12 cellular contexts compared by ENCODE assay signal in the genomic region with DNA sequence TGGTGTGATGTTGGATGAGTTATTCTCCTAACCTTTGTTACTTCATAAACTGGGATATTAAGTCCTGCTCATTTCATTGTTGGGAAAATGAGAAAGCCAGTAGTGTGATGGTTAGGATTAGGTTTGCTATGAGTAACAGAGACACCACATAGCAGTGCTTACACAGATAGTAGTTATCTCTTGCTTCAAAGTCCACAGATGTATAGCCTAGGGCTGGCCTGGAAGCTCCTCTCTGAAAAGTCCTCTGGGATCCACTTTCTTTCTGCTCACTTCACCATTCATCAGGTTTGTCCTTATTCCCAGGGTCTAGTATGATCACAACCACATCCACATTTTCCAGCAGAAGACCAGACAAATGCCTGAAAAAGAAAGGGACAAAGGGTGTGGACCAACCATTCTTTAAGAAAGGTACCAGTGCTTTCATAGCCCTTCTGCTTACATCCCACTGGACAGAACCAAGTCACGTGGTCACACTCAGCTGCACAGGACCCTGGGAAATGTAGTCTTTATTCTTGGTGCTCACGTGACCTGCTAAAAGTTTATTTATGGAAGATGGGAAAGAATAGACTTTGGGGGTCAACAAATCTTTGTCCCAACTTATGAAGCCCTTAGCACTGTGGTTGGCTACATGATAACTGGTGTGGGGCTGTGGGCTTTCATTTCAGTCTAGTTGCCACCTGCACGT.
DNase-seq lines count a peak whose midpoint lies in the region; ATAC-seq, FAIRE-seq and TF ChIP-seq lines count a peak whose summit lies in the region.
"Had no signal": no experiment of that assay in that cellular context is flagged by ENCODE, and none has a peak within 500 bp of the region (broad histone marks: within the 10 kb centered on the region; RNA-seq: fewer than 3 reads in every experiment).

No MANE protein-coding gene starts in this region.

- no peak overlapping the region for H3K4me3 Mint-ChIP-seq in activated CD8-positive, alpha-beta T cell treated with anti-CD3 and anti-CD28 coated beads for 36 hours
- no peak overlapping the region for H3K4me3 Mint-ChIP-seq in activated CD8-positive, alpha-beta T cell treated with anti-CD3 and anti-CD28 coated beads, Interleukin-2, amount 10 ng/mL, durations not matched to agents 7 days and 5 days
- H3K4me3 Mint-ChIP-seq: naive thymus-derived CD8-positive, alpha-beta T cell had no signal

- H3K4me1 ChIP-seq in mucosa of descending colon (ENCODE audit: low read depth), result no peaks in the 10 kb centered on the region
- H3K4me1 ChIP-seq: BLaER1 had no signal

- no peaks in the 10 kb centered on the region for H3K36me3 Mint-ChIP-seq in activated CD8-positive, alpha-beta T cell treated with anti-CD3 and anti-CD28 coated beads for 36 hours (ENCODE audit: low read depth)
- H3K36me3 Mint-ChIP-seq in activated CD8-positive, alpha-beta T cell treated with anti-CD3 and anti-CD28 coated beads, Interleukin-2, amount 10 ng/mL, durations not matched to agents 7 days and 5 days (ENCODE audit: low read depth), result no peaks in the 10 kb centered on the region
- H3K36me3 Mint-ChIP-seq: naive thymus-derived CD8-positive, alpha-beta T cell had no signal

- peak; percentile 51 for ATAC-seq in activated CD8-positive, alpha-beta T cell treated with anti-CD3 and anti-CD28 coated beads for 36 hours
- ATAC-seq in activated CD8-positive, alpha-beta T cell treated with anti-CD3 and anti-CD28 coated beads, Interleukin-2, amount 10 ng/mL, durations not matched to agents 7 days and 5 days, result no peak
- peak; percentile 73 for ATAC-seq in HG03175 (IDR thresholded peaks at IDR 0.05; ENCODE audit: unreplicated experiment)
- no peak for ATAC-seq in mucosa of descending colon
- ATAC-seq: naive thymus-derived CD8-positive, alpha-beta T cell had no signal

- H3K9me3 ChIP-seq in mucosa of descending colon, result no peaks in the 10 kb centered on the region
- H3K9me3 ChIP-seq: BLaER1 had no signal

- no peak overlapping the region for H3K4me3 ChIP-seq in astrocyte of the spinal cord (ENCODE audit: low read depth, low read length)
- no peak overlapping the region for H3K4me3 ChIP-seq in mucosa of descending colon
- H3K4me3 ChIP-seq: BLaER1 had no signal

- in situ Hi-C loops in astrocyte of the spinal cord (cut with HindIII; ENCODE audit: low sequenced_read_pairs), result no loop called here

- FAIRE-seq in urothelium cell line (lab: Jason Lieb, UNC), result peak; percentile 79
- FAIRE-seq: frontal cortex had no signal

- no peak for TF ChIP-seq CTCF in activated CD8-positive, alpha-beta T cell treated with anti-CD3 and anti-CD28 coated beads for 36 hours (IDR thresholded peaks at IDR 0.05)
- no peak for TF ChIP-seq CTCF in astrocyte of the spinal cord (IDR thresholded peaks at IDR 0.05; ENCODE audit: low read depth, low read length)
- TF ChIP-seq CTCF in mucosa of descending colon (IDR thresholded peaks at IDR 0.05), result no peak

- no peak for DNase-seq in activated CD8-positive, alpha-beta T cell treated with anti-CD3 and anti-CD28 coated beads for 36 hours
- DNase-seq in activated CD8-positive, alpha-beta T cell treated with anti-CD3 and anti-CD28 coated beads, Interleukin-2, amount 10 ng/mL, durations not matched to agents 7 days and 5 days, result no peak
- DNase-seq in astrocyte of the spinal cord (ENCODE audit: low read depth, low spot score) (peak; percentile 2), urothelium cell line (ENCODE audit: low spot score) (peak; percentile 47), SHP77 treated with DMSO at 0.1 percent for 48 hours (lab: John Stamatoyannopoulos, UW) (no peak), T1000 (lab: John Stamatoyannopoulos, UW) (no peak), mucosa of descending colon (no peak)
- DNase-seq: amniotic stem cell; naive thymus-derived CD8-positive, alpha-beta T cell had no signal

- H3K9me3 Mint-ChIP-seq in activated CD8-positive, alpha-beta T cell treated with anti-CD3 and anti-CD28 coated beads for 36 hours, result no peaks in the 10 kb centered on the region
- H3K9me3 Mint-ChIP-seq in activated CD8-positive, alpha-beta T cell treated with anti-CD3 and anti-CD28 coated beads, Interleukin-2, amount 10 ng/mL, durations not matched to agents 7 days and 5 days (ENCODE audit: insufficient read depth), result no peaks in the 10 kb centered on the region
- H3K9me3 Mint-ChIP-seq: naive thymus-derived CD8-positive, alpha-beta T cell had no signal

- CTCF ChIA-PET in activated CD8-positive, alpha-beta T cell treated with anti-CD3 and anti-CD28 coated beads for 36 hours (lab: Charles Lee), result interaction anchor here (0.7 kb wide), 1 partner anchor 151 kb away, joined by 3 read pairs; no protein-coding TSS in a partner anchor
- CTCF ChIA-PET in activated CD8-positive, alpha-beta T cell treated with anti-CD3 and anti-CD28 coated beads, Interleukin-2, amount 10 ng/mL, durations not matched to agents 7 days and 5 days (lab: Charles Lee), result interaction anchor here (0.9 kb wide), 1 partner anchor 151 kb away, joined by 3 read pairs; no protein-coding TSS in a partner anchor

- intact Hi-C loops in activated CD8-positive, alpha-beta T cell treated with anti-CD3 and anti-CD28 coated beads for 36 hours (cut with micrococcal nuclease), result no loop called here
- intact Hi-C loops in mucosa of descending colon (cut with DNase I, micrococcal nuclease), result no loop called here

- H3K4me1 Mint-ChIP-seq in activated CD8-positive, alpha-beta T cell treated with anti-CD3 and anti-CD28 coated beads for 36 hours (ENCODE audit: low read depth), result peaks cover 4% of the 10 kb centered on the region
- H3K4me1 Mint-ChIP-seq in activated CD8-positive, alpha-beta T cell treated with anti-CD3 and anti-CD28 coated beads, Interleukin-2, amount 10 ng/mL, durations not matched to agents 7 days and 5 days (ENCODE audit: low read depth), result peaks cover 7% of the 10 kb centered on the region
- H3K4me1 Mint-ChIP-seq: naive thymus-derived CD8-positive, alpha-beta T cell had no signal

- H3K27ac Mint-ChIP-seq in activated CD8-positive, alpha-beta T cell treated with anti-CD3 and anti-CD28 coated beads for 36 hours, result no peak overlapping the region
- H3K27ac Mint-ChIP-seq in activated CD8-positive, alpha-beta T cell treated with anti-CD3 and anti-CD28 coated beads, Interleukin-2, amount 10 ng/mL, durations not matched to agents 7 days and 5 days, result no peak overlapping the region

- POLR2A ChIA-PET in activated CD8-positive, alpha-beta T cell treated with anti-CD3 and anti-CD28 coated beads for 36 hours (lab: Charles Lee), result no interaction called here
- POLR2A ChIA-PET in activated CD8-positive, alpha-beta T cell treated with anti-CD3 and anti-CD28 coated beads, Interleukin-2, amount 10 ng/mL, durations not matched to agents 7 days and 5 days (lab: Charles Lee), result no interaction called here

- H3K27me3 Mint-ChIP-seq in activated CD8-positive, alpha-beta T cell treated with anti-CD3 and anti-CD28 coated beads for 36 hours, result peaks cover 4% of the 10 kb centered on the region
- H3K27me3 Mint-ChIP-seq in activated CD8-positive, alpha-beta T cell treated with anti-CD3 and anti-CD28 coated beads, Interleukin-2, amount 10 ng/mL, durations not matched to agents 7 days and 5 days (ENCODE audit: low read depth), result peaks cover 7% of the 10 kb centered on the region

- H3K36me3 ChIP-seq in mucosa of descending colon (ENCODE audit: low read depth), result no peaks in the 10 kb centered on the region
- H3K36me3 ChIP-seq: BLaER1 had no signal

Comparison
In these comparisons a context has a peak if more than half of its experiments do, and no peak if none do; other contexts are left out.
1. ATAC-seq: peak in activated CD8-positive, alpha-beta T cell treated with anti-CD3 and anti-CD28 coated beads for 36 hours (single experiment) and HG03175 (single experiment); none in activated CD8-positive, alpha-beta T cell treated with anti-CD3 and anti-CD28 coated beads, Interleukin-2, amount 10 ng/mL, durations not matched to agents 7 days and 5 days (single experiment) and mucosa of descending colon (single experiment).
2. DNase-seq: peak in astrocyte of the spinal cord (single experiment) and urothelium cell line (single experiment); none in activated CD8-positive, alpha-beta T cell treated with anti-CD3 and anti-CD28 coated beads for 36 hours (single experiment), activated CD8-positive, alpha-beta T cell treated with anti-CD3 and anti-CD28 coated beads, Interleukin-2, amount 10 ng/mL, durations not matched to agents 7 days and 5 days (single experiment), SHP77 treated with DMSO at 0.1 percent for 48 hours (single experiment), T1000 (single experiment) and mucosa of descending colon (0 of 3).